ENCODE assay signal across 10 cellular contexts in genomic region chr5:177432143-177432904, GRCh38. TPM values are rescaled to one million over a fixed set of nuclear protein-coding genes. Genes with fewer than 3 reads are reported as not detected.
DNase-seq lines count a peak whose midpoint lies in the region.
"Had no signal": no experiment of that assay in that cellular context is flagged by ENCODE, and none has a peak within 500 bp of the region (broad histone marks: within the 10 kb centered on the region; RNA-seq: fewer than 3 reads in every experiment).

No MANE protein-coding gene starts in this region.

- H3K9me3 Mint-ChIP-seq in activated naive CD8-positive, alpha-beta T cell treated with anti-CD3 and anti-CD28 coated beads for 36 hours = no peaks in the 10 kb centered on the region

- peak overlapping the region; percentile 97 for H3K27ac Mint-ChIP-seq in activated naive CD8-positive, alpha-beta T cell treated with anti-CD3 and anti-CD28 coated beads for 36 hours

- peak; percentile 66 for DNase-seq in stimulated activated CD4-positive, alpha-beta T cell treated with anti-CD3 and anti-CD28 coated beads, Interleukin-1b, Interleukin-23, amount 100 ng/mL, for 48 hours
- DNase-seq in stimulated activated CD4-positive, alpha-beta T cell treated with anti-CD3 and anti-CD28 coated beads, Interleukin-12 subunit alpha, Interleukin-12 subunit beta, amount 100 ng/mL, for 4 hours = no peak
- no peak for DNase-seq in activated naive CD8-positive, alpha-beta T cell treated with anti-CD3 and anti-CD28 coated beads for 36 hours
- DNase-seq in midbrain (lab: John Stamatoyannopoulos, UW) = peak; percentile 48
- no peak for DNase-seq in HPDE6-E6E7 (ENCODE audit: extremely low spot score)
- no peak for DNase-seq in NCI-H524 (lab: John Stamatoyannopoulos, UW)
- no peak for DNase-seq in HCEC 1CT
- no peak for DNase-seq in DMS153 (lab: John Stamatoyannopoulos, UW)
- DNase-seq: NCI-H1092 treated with DMSO at 0.1 percent for 48 hours, SHP77 had no signal

- H3K27me3 Mint-ChIP-seq in activated naive CD8-positive, alpha-beta T cell treated with anti-CD3 and anti-CD28 coated beads for 36 hours = no peaks in the 10 kb centered on the region

- peak overlapping the region; percentile 95 for H3K4me3 Mint-ChIP-seq in activated naive CD8-positive, alpha-beta T cell treated with anti-CD3 and anti-CD28 coated beads for 36 hours

- H3K36me3 Mint-ChIP-seq in activated naive CD8-positive, alpha-beta T cell treated with anti-CD3 and anti-CD28 coated beads for 36 hours = peaks cover 64% of the 10 kb centered on the region

- H3K4me1 Mint-ChIP-seq in activated naive CD8-positive, alpha-beta T cell treated with anti-CD3 and anti-CD28 coated beads for 36 hours = peaks cover 55% of the 10 kb centered on the region

RNA-seq across cellular contexts. Expression of gene GRK6, which starts 5.8 kb away (rescaled TPM):
- total RNA-seq in activated naive CD8-positive, alpha-beta T cell treated with anti-CD3 and anti-CD28 coated beads for 36 hours = 100 to 1,000 TPM; 113 to 115 TPM

RNA-seq across cellular contexts. Expression of gene PRR7, which starts 14.3 kb away (rescaled TPM):
- 10 to 100 TPM; 21.5 to 21.8 TPM for total RNA-seq in activated naive CD8-positive, alpha-beta T cell treated with anti-CD3 and anti-CD28 coated beads for 36 hours

RNA-seq across cellular contexts. Expression of gene F12, which starts 23.0 kb away (rescaled TPM):
- 1 to 10 TPM; 5.6 TPM for total RNA-seq in activated naive CD8-positive, alpha-beta T cell treated with anti-CD3 and anti-CD28 coated beads for 36 hours

RNA-seq across cellular contexts. Expression of gene PFN3, which starts 31.9 kb away (rescaled TPM):
- total RNA-seq in activated naive CD8-positive, alpha-beta T cell treated with anti-CD3 and anti-CD28 coated beads for 36 hours = not detected

RNA-seq across cellular contexts. Expression of gene DBN1, which starts 41.1 kb away (rescaled TPM):
- total RNA-seq in activated naive CD8-positive, alpha-beta T cell treated with anti-CD3 and anti-CD28 coated beads for 36 hours = 100 to 1,000 TPM; 100 to 106 TPM

Comparison
In these comparisons a context has a peak if more than half of its experiments do, and no peak if none do; other contexts are left out.
1. DNase-seq: peak in stimulated activated CD4-positive, alpha-beta T cell treated with anti-CD3 and anti-CD28 coated beads, Interleukin-1b, Interleukin-23, amount 100 ng/mL, for 48 hours (single experiment) and midbrain (single experiment); none in stimulated activated CD4-positive, alpha-beta T cell treated with anti-CD3 and anti-CD28 coated beads, Interleukin-12 subunit alpha, Interleukin-12 subunit beta, amount 100 ng/mL, for 4 hours (single experiment), activated naive CD8-positive, alpha-beta T cell treated with anti-CD3 and anti-CD28 coated beads for 36 hours (single experiment), HPDE6-E6E7 (single experiment), NCI-H524 (0 of 2), HCEC 1CT (single experiment) and DMS153 (single experiment).